26 cellular contexts compared by ENCODE assay signal in the genomic region with DNA sequence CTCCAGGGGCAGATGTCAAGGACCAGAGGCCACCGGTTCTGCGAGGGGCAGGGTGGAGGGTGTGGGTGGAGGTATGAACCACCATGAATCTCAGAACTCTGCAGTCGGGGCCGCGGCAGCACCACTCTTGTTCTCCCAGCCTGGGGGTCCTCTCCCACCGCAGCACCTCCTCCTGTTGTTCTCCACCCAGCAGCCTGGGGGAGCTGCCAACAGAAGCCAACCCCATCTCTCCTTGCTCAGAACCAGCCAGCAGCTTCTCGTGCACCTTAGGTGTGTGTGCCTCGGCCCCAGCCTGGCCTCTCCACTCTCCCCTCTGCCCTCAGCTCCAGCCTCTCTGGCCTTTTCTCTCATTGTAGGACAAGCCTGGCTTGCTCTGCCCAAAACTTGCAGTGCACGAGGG. TPM values are rescaled to one million over a fixed set of nuclear protein-coding genes. Genes with fewer than 3 reads are reported as not detected.
DNase-seq lines count a peak whose midpoint lies in the region; ATAC-seq, FAIRE-seq and TF ChIP-seq lines count a peak whose summit lies in the region.
"Had no signal": no experiment of that assay in that cellular context is flagged by ENCODE, and none has a peak within 500 bp of the region (broad histone marks: within the 10 kb centered on the region; RNA-seq: fewer than 3 reads in every experiment).

No MANE protein-coding gene starts in this region.

- no peaks in the 10 kb centered on the region for H3K36me3 ChIP-seq in heart right ventricle
- H3K36me3 ChIP-seq in Loucy (ENCODE audit: insufficient read depth, low read length) = no peaks in the 10 kb centered on the region
- H3K36me3 ChIP-seq in H1 (ENCODE audit: control insufficient read depth in 2 of 4, insufficient read depth in 4 of 4, low read length in 3 of 4) = no peaks in the 10 kb centered on the region
- no peaks in the 10 kb centered on the region for H3K36me3 ChIP-seq in mesendoderm (ENCODE audit: control insufficient read depth, insufficient read depth, low read length)
- H3K36me3 ChIP-seq: cardiac muscle cell, gastrocnemius medialis, spleen had no signal

- H2AFZ ChIP-seq in Loucy (ENCODE audit: low read length) (0 out of 2 replicates have a peak overlapping the region, but pooled peaks have one; percentile 23), H1 (ENCODE audit: low read length) (peak overlapping the region; percentile 27; the same call in 1 of the 2 replicates)
- H2AFZ ChIP-seq: GM23248 had no signal

- no peak for ATAC-seq in Right ventricle myocardium inferior
- no peak for ATAC-seq in heart right ventricle
- no peak for ATAC-seq in GM18517 (IDR thresholded peaks at IDR 0.05; ENCODE audit: unreplicated experiment)
- no peak for ATAC-seq in GM21723 (IDR thresholded peaks at IDR 0.05; ENCODE audit: unreplicated experiment)
- no peak for ATAC-seq in GM18511 (IDR thresholded peaks at IDR 0.05; ENCODE audit: unreplicated experiment)
- ATAC-seq: gastrocnemius medialis, left cardiac atrium had no signal

- POLR2A ChIA-PET in H1 (lab: Charles Lee; ENCODE audit: partially characterized antibody) = no interaction called here

- H3K79me2 ChIP-seq in Loucy (ENCODE audit: insufficient read depth, low read length) (no peaks in the 10 kb centered on the region), H1 (ENCODE audit: control insufficient read depth in 1 of 2, insufficient read depth in 2 of 2, low read length in 2 of 2) (no peaks in the 10 kb centered on the region), mesendoderm (ENCODE audit: control insufficient read depth, insufficient read depth, low read length) (no peaks in the 10 kb centered on the region)

- H2AK5ac ChIP-seq in H1 (ENCODE audit: low read depth, low read length) (no peak overlapping the region), mesendoderm (ENCODE audit: low read length) (no peak overlapping the region)

- no peak overlapping the region for H4K91ac ChIP-seq in H1 (replicated peaks; ENCODE audit: insufficient read length, low read length)

- no peak overlapping the region for H3K9ac ChIP-seq in Loucy (ENCODE audit: low read depth, low read length, poor library complexity, severe bottlenecking)
- H3K9ac ChIP-seq in H1 (replicated peaks in 1 of 4; ENCODE audit: extremely low read depth in 1 of 4, low read depth in 3 of 4, low read length in 3 of 4) = no peak overlapping the region
- H3K9ac ChIP-seq in mesendoderm (ENCODE audit: low read length) = no peak overlapping the region
- H3K9ac ChIP-seq: GM23248, SK-N-SH had no signal

- no peak for TF ChIP-seq EP300 in H1 (IDR thresholded peaks at IDR 0.05; ENCODE audit: borderline replicate concordance in 1 of 2, low read depth in 2 of 2, low read length in 2 of 2)

- no peak overlapping the region for H2BK120ac ChIP-seq in H1 (replicated peaks; ENCODE audit: low read depth, low read length)
- H2BK120ac ChIP-seq in mesendoderm (ENCODE audit: low read depth, low read length) = no peak overlapping the region

- H4K8ac ChIP-seq in H1 (ENCODE audit: extremely low read depth, insufficient read depth, low read length) (no peak overlapping the region; the same call in 1 of the 2 replicates), mesendoderm (ENCODE audit: low read depth, low read length) (no peak overlapping the region)

- H3K27ac ChIP-seq in heart right ventricle (no peak overlapping the region), H1 (ENCODE audit: low read depth, low read length) (no peak overlapping the region), mesendoderm (ENCODE audit: low read depth, low read length) (no peak overlapping the region)
- H3K27ac ChIP-seq: cardiac muscle cell, epithelial cell of prostate, gastrocnemius medialis, GM23248, spleen had no signal

- H4K5ac ChIP-seq in H1 (ENCODE audit: insufficient read length, low read depth, low read length) (no peak overlapping the region), mesendoderm (ENCODE audit: low read length) (no peak overlapping the region)

- TF ChIP-seq CTCF in heart right ventricle (IDR thresholded peaks at IDR 0.05) (no peak), Loucy (conservative IDR thresholded peaks at IDR 0.05; ENCODE audit: low read length) (peak; percentile 38; the same call in 1 of the 2 replicates), H1 (IDR thresholded peaks at IDR 0.05; ENCODE audit: control extremely low read depth in 1 of 3, insufficient read depth in 1 of 3, low read depth in 1 of 3, low read length in 3 of 3) (peak; percentile 42 to 56 (median 51); a peak in 3 of 4 replicates)

- H2BK5ac ChIP-seq in H1 (ENCODE audit: low read depth, low read length) = no peak overlapping the region
- no peak overlapping the region for H2BK5ac ChIP-seq in mesendoderm (ENCODE audit: low read length)

- no peaks in the 10 kb centered on the region for H4K20me1 ChIP-seq in Loucy (ENCODE audit: insufficient read depth, low read length, poor library complexity, severe bottlenecking)
- H4K20me1 ChIP-seq in H1 (replicated peaks in 1 of 2; ENCODE audit: control insufficient read depth in 1 of 2, insufficient read depth in 2 of 2, low read length in 2 of 2) = peaks cover 0 to 1% of the 10 kb centered on the region in 2 experiments

- no peak for FAIRE-seq in H1 (lab: Jason Lieb, UNC)
- FAIRE-seq: urothelium cell line had no signal

- no peak for TF ChIP-seq POLR2A in H1 (IDR thresholded peaks at IDR 0.05; ENCODE audit: control extremely low read depth in 1 of 2, low read depth in 2 of 2, low read length in 2 of 2)

- CTCF ChIA-PET in H1 (lab: Charles Lee; ENCODE audit: partially characterized antibody) = interaction anchor here (0.7 to 3.7 kb wide), 14 partner anchors 11 to 207 kb away, joined by 3 to 14 read pairs (median 4); no protein-coding TSS in a partner anchor

- 39 to 47% methylated on average over 9 of the region's 9 CpGs for WGBS in heart right ventricle, 2 donors
- 67% methylated on average over 9 of the region's 9 CpGs; no CpG with 5 or more reads in 1 of the 2 experiments for WGBS in H1 (ENCODE audit: extremely low coverage in 1 of 2, insufficient coverage in 1 of 2, insufficient read length in 1 of 2, insufficient replicate concordance in 2 of 2, low coverage in 1 of 2, low lambda C conversion rate in 2 of 2, missing lambda C conversion rate in 1 of 2), 2 experiments
- no CpG with 5 or more reads among the region's 9 CpGs for WGBS in mesendoderm (ENCODE audit: extremely low coverage, insufficient coverage, low lambda C conversion rate)

- no peak overlapping the region for H2BK20ac ChIP-seq in H1 (ENCODE audit: low read length)

- H3K4me1 ChIP-seq in heart right ventricle = no peaks in the 10 kb centered on the region
- H3K4me1 ChIP-seq in Loucy (ENCODE audit: insufficient read depth, low read length, poor library complexity, severe bottlenecking) = peaks cover 9% of the 10 kb centered on the region
- peaks cover 0 to 6% (median 3%) of the 10 kb centered on the region in 4 experiments; a peak in 4 of 7 replicates for H3K4me1 ChIP-seq in H1 (replicated peaks in 1 of 4; ENCODE audit: control insufficient read depth in 3 of 4, insufficient read depth in 4 of 4, low read length in 3 of 4)
- H3K4me1 ChIP-seq in mesendoderm (ENCODE audit: control insufficient read depth, low read depth, low read length) = no peaks in the 10 kb centered on the region
- H3K4me1 ChIP-seq: gastrocnemius medialis, spleen had no signal

- TF ChIP-seq RAD21 in H1 (IDR thresholded peaks at IDR 0.05 in 1 of 2, conservative IDR thresholded peaks at IDR 0.05 in 1 of 2; ENCODE audit: low read depth in 2 of 2, low read length in 2 of 2) = peak; percentile 18 to 39

- H2BK12ac ChIP-seq in H1 (ENCODE audit: low read depth, low read length) = no peak overlapping the region

- DNase-seq in Right ventricle myocardium inferior (ENCODE audit: missing footprints) = peak; percentile 45
- no peak for DNase-seq in heart right ventricle
- DNase-seq in H1 (ENCODE audit: low read depth in 1 of 2, low spot score in 2 of 2) = peak in 1 of 2 experiments; percentile 59
- no peak for DNase-seq in mesendoderm
- DNase-seq: activated CD4-positive, alpha-beta T cell treated with anti-CD3 and anti-CD28 coated beads, Interleukin-2, amount 10 ng/mL, durations not matched to agents 24 days and 14 days; activated CD8-positive, alpha-beta memory T cell treated with anti-CD3 and anti-CD28 coated beads, Interleukin-2, amount 50 U/mL, for 4 hours; activated gamma-delta T cell treated with Interleukin-2 at 50 U/mL for 16 hours; amygdala; dorsolateral prefrontal cortex; gastrocnemius medialis; GM23248; left cardiac atrium; midbrain; SK-N-SH; spleen; stimulated activated CD4-positive, alpha-beta T cell treated with anti-CD3 and anti-CD28 coated beads, Interleukin-4, amount 100 ng/mL, for 4 hours; substantia nigra; T1000 had no signal

- intact Hi-C loops in Right ventricle myocardium inferior (cut with DNase I) = no loop called here
- intact Hi-C loops in heart right ventricle (cut with DNase I) = no loop called here

- peaks cover 6% of the 10 kb centered on the region; the same call in 1 of the 2 replicates for H3K23me2 ChIP-seq in H1 (ENCODE audit: low read depth, low read length)

- H3K18ac ChIP-seq in H1 (ENCODE audit: extremely low read depth, low read length) = no peak overlapping the region
- H3K18ac ChIP-seq in mesendoderm (ENCODE audit: low read length) = no peak overlapping the region

- no peak overlapping the region for H3K4me3 ChIP-seq in heart right ventricle
- H3K4me3 ChIP-seq in Loucy (ENCODE audit: low read length, poor library complexity, severe bottlenecking) = no peak overlapping the region
- H3K4me3 ChIP-seq in H1 (ENCODE audit: extremely low read depth in 1 of 4, insufficient read depth in 2 of 4, low read depth in 3 of 4, low read length in 4 of 4) = no peak overlapping the region
- H3K4me3 ChIP-seq in mesendoderm (ENCODE audit: low read length) = no peak overlapping the region
- H3K4me3 ChIP-seq: cardiac muscle cell, dorsolateral prefrontal cortex, gastrocnemius medialis, GM23248, spleen had no signal

- H3K79me1 ChIP-seq in H1 (ENCODE audit: low read depth, low read length) (no peaks in the 10 kb centered on the region), mesendoderm (ENCODE audit: low read length) (no peaks in the 10 kb centered on the region)

- H3K4ac ChIP-seq in H1 (replicated peaks; ENCODE audit: insufficient read length, low read depth, low read length) (no peak overlapping the region), mesendoderm (ENCODE audit: low read depth, low read length) (no peak overlapping the region)

- H3F3A ChIP-seq in Loucy (ENCODE audit: low read depth) = no peaks in the 10 kb centered on the region

- no peaks in the 10 kb centered on the region for H3K9me2 ChIP-seq in Loucy (replicated peaks; ENCODE audit: low read depth, low read length)
- H3K9me2 ChIP-seq: SK-N-SH had no signal

- H3K4me2 ChIP-seq in Loucy (ENCODE audit: low read depth, low read length, poor library complexity, severe bottlenecking) (no peak overlapping the region), H1 (ENCODE audit: insufficient read depth in 1 of 2, low read depth in 2 of 2, low read length in 2 of 2) (no peak overlapping the region), mesendoderm (ENCODE audit: low read length) (no peak overlapping the region)
- H3K4me2 ChIP-seq: SK-N-SH had no signal

- H3K56ac ChIP-seq in H1 (replicated peaks; ENCODE audit: insufficient read length, low read depth, low read length) (no peak overlapping the region), mesendoderm (ENCODE audit: low read length) (no peak overlapping the region)

- H3K27me3 ChIP-seq in heart right ventricle (peaks cover 0 to 15% (median 0%) of the 10 kb centered on the region in 7 donors), Loucy (ENCODE audit: insufficient read depth, low read length, poor library complexity, severe bottlenecking) (no peaks in the 10 kb centered on the region), H1 (replicated peaks in 1 of 4; ENCODE audit: control insufficient read depth in 3 of 4, extremely low read depth in 1 of 4, insufficient read depth in 3 of 4, low read length in 3 of 4) (no peaks in the 10 kb centered on the region), mesendoderm (ENCODE audit: insufficient read depth, low read length, poor library complexity) (no peaks in the 10 kb centered on the region)
- H3K27me3 ChIP-seq: cardiac muscle cell had no signal

- H3K23ac ChIP-seq in H1 (ENCODE audit: insufficient read length) (no peak overlapping the region), mesendoderm (ENCODE audit: low read length) (no peak overlapping the region)

- H3K9me3 ChIP-seq in heart right ventricle = no peaks in the 10 kb centered on the region
- no peaks in the 10 kb centered on the region for H3K9me3 ChIP-seq in Loucy (ENCODE audit: insufficient read depth, low read depth, low read length)
- H3K9me3 ChIP-seq in H1 (ENCODE audit: insufficient read depth in 2 of 2, low read depth in 1 of 2, low read length in 1 of 2) = no peaks in the 10 kb centered on the region
- H3K9me3 ChIP-seq: gastrocnemius medialis, SK-N-SH, spleen had no signal

- H3K14ac ChIP-seq in H1 (ENCODE audit: insufficient read length) = no peak overlapping the region

- H2BK15ac ChIP-seq in H1 (ENCODE audit: low read length) (no peak overlapping the region), mesendoderm (replicated peaks; ENCODE audit: low read depth) (no peak overlapping the region)

RNA-seq across cellular contexts. Expression of a gene that starts 31.9 kb away (rescaled TPM):
- total RNA-seq in Right ventricle myocardium inferior (3.1 TPM), heart right ventricle (1 to 10 TPM; 1.4 to 4.0 (median 2.7) TPM)
- polyA plus RNA-seq in heart right ventricle (1 to 10 TPM; 1.8 to 2.1 TPM), H1 (2011; rRNA removed) (31.8 and 44.6 TPM in 2 replicates)
- total RNA-seq in H1 (2021; fragmentation: NEBNext Ultra II Directional; extraction: Animal tissue kit (Norgen Biotek cat#: 25700)) = 41.2 and 43.2 TPM in 2 replicates
- polyA plus RNA-seq in H1 (2011; cell fraction: cytosol; rRNA removed) = 40.3 TPM
- 26.6 TPM for polyA plus RNA-seq in H1 (2011; cell fraction: nucleus; rRNA removed)
- 43.1 to 49.6 TPM (median 44.6 TPM) in 4 replicates for polyA plus RNA-seq in H1 (2012, experiment 1 of 2)
- polyA plus RNA-seq in H1 (2012, experiment 2 of 2) = 34.6 TPM
- 35.1 TPM for polyA plus RNA-seq in H1 (2013, experiment 1 of 2)
- 37.0 TPM for polyA plus RNA-seq in H1 (2013, experiment 2 of 2)
- polyA minus RNA-seq in H1 (2011; rRNA and poly(A)+ RNA removed) = 16.9 and 20.4 TPM in 2 replicates
- polyA minus RNA-seq in H1 (2011; cell fraction: cytosol; rRNA and poly(A)+ RNA removed) = 12.8 TPM
- polyA minus RNA-seq in H1 (2011; cell fraction: nucleus; rRNA and poly(A)+ RNA removed) = 13.8 TPM
- 36.6 TPM for polyA plus RNA-seq in mesendoderm (2013, experiment 1 of 2)
- polyA plus RNA-seq in mesendoderm (2013, experiment 2 of 2) = 36.5 TPM
- polyA plus RNA-seq: CD14-positive monocyte had no signal

Comparison
In these comparisons a context has a peak if more than half of its experiments do, and no peak if none do; other contexts are left out.
1. CTCF ChIP-seq: peak in Loucy (single experiment) and H1 (3 of 3); none in heart right ventricle (0 of 9).